17 cellular contexts compared by ENCODE assay signal in genomic region chr2:11998626-11999378, GRCh38.
A peak's percentile ranks its signal among the peaks of the same experiment; 100 is the strongest.
DNase-seq lines count a peak whose midpoint lies in the region; ATAC-seq and TF ChIP-seq lines count a peak whose summit lies in the region.
"Had no signal": no experiment of that assay in that cellular context is flagged by ENCODE, and none has a peak within 500 bp of the region (broad histone marks: within the 10 kb centered on the region; RNA-seq: fewer than 3 reads in every experiment).

No MANE protein-coding gene starts in this region.

- H3K4me1 Mint-ChIP-seq in MCF 10A (ENCODE audit: insufficient read depth, unreplicated experiment) = peaks cover 8% of the 10 kb centered on the region
- H3K4me1 Mint-ChIP-seq in activated B cell treated with CpG ODN at 0.5 μM for 24 hours = peaks cover 21% of the 10 kb centered on the region
- peaks cover 4% of the 10 kb centered on the region for H3K4me1 Mint-ChIP-seq in progenitor cell of endocrine pancreas (ENCODE audit: low read depth)

- H3K4me1 ChIP-seq in breast epithelium = no peaks in the 10 kb centered on the region
- H3K4me1 ChIP-seq: Peyer's patch, transverse colon had no signal

- peaks cover 8% of the 10 kb centered on the region for H3K9me3 Mint-ChIP-seq in MCF 10A (ENCODE audit: unreplicated experiment)
- peaks cover 5% of the 10 kb centered on the region for H3K9me3 Mint-ChIP-seq in activated B cell treated with CpG ODN at 0.5 μM for 24 hours
- no peaks in the 10 kb centered on the region for H3K9me3 Mint-ChIP-seq in progenitor cell of endocrine pancreas (ENCODE audit: low read depth)

- POLR2A ChIA-PET in MCF 10A (lab: Yijun Ruan, JAX) = interaction anchor here (0.6 to 0.8 kb wide), 2 partner anchors 17 to 965 kb away, joined by 3 read pairs; no protein-coding TSS in a partner anchor
- POLR2A ChIA-PET in activated B cell treated with CpG ODN at 0.5 μM for 24 hours (lab: Charles Lee) = interaction anchor here (0.7 kb wide), 1 partner anchor 143 kb away, joined by 3 read pairs; no protein-coding TSS in a partner anchor

- H3K27ac Mint-ChIP-seq in MCF 10A (ENCODE audit: low read depth, unreplicated experiment) = peak overlapping the region; percentile 12
- no peak overlapping the region for H3K27ac Mint-ChIP-seq in activated B cell treated with CpG ODN at 0.5 μM for 24 hours
- H3K27ac Mint-ChIP-seq in progenitor cell of endocrine pancreas = no peak overlapping the region
- H3K27ac Mint-ChIP-seq: natural killer cell had no signal

- H3K36me3 Mint-ChIP-seq in MCF 10A (ENCODE audit: insufficient read depth, unreplicated experiment) (no peaks in the 10 kb centered on the region), activated B cell treated with CpG ODN at 0.5 μM for 24 hours (ENCODE audit: low read depth) (no peaks in the 10 kb centered on the region), progenitor cell of endocrine pancreas (ENCODE audit: insufficient read depth) (no peaks in the 10 kb centered on the region)

- ATAC-seq in HG03159 (IDR thresholded peaks at IDR 0.05; ENCODE audit: unreplicated experiment) (peak; percentile 50), activated B cell treated with CpG ODN at 0.5 μM for 24 hours (ENCODE audit: low read depth) (peak; percentile 45), GM18870 (IDR thresholded peaks at IDR 0.05; ENCODE audit: unreplicated experiment) (no peak), GM19324 (IDR thresholded peaks at IDR 0.05; ENCODE audit: low FRiP score, unreplicated experiment) (no peak)
- ATAC-seq: foreskin keratinocyte had no signal

- no peaks in the 10 kb centered on the region for H3K27me3 Mint-ChIP-seq in MCF 10A (ENCODE audit: insufficient read depth, unreplicated experiment)
- no peaks in the 10 kb centered on the region for H3K27me3 Mint-ChIP-seq in activated B cell treated with CpG ODN at 0.5 μM for 24 hours
- peaks cover 3% of the 10 kb centered on the region for H3K27me3 Mint-ChIP-seq in progenitor cell of endocrine pancreas

- no peak for TF ChIP-seq POLR2A in breast epithelium (IDR thresholded peaks at IDR 0.05)

- TF ChIP-seq CTCF in MCF 10A (IDR thresholded peaks at IDR 0.05; ENCODE audit: unreplicated experiment) = no peak
- TF ChIP-seq CTCF in breast epithelium (IDR thresholded peaks at IDR 0.05) = no peak
- no peak for TF ChIP-seq CTCF in activated B cell treated with CpG ODN at 0.5 μM for 24 hours (IDR thresholded peaks at IDR 0.05)
- no peak for TF ChIP-seq CTCF in progenitor cell of endocrine pancreas (IDR thresholded peaks at IDR 0.05; ENCODE audit: unreplicated experiment)

- BruUV-seq in MCF 10A (replicated peaks; lab: Mats Ljungman, UMichigan) = no TSS peak

- H3K27ac ChIP-seq in breast epithelium = no peak overlapping the region
- H3K27ac ChIP-seq: foreskin keratinocyte, Peyer's patch, transverse colon had no signal

- no peaks in the 10 kb centered on the region for H3K27me3 ChIP-seq in breast epithelium
- H3K27me3 ChIP-seq: foreskin keratinocyte, Peyer's patch, transverse colon had no signal

- H3K36me3 ChIP-seq in breast epithelium = no peaks in the 10 kb centered on the region
- H3K36me3 ChIP-seq: Peyer's patch, transverse colon had no signal

- H3K4me3 ChIP-seq in breast epithelium = no peak overlapping the region
- H3K4me3 ChIP-seq: Peyer's patch, transverse colon had no signal

- intact Hi-C loops in MCF 10A (cut with micrococcal nuclease) = no loop called here
- intact Hi-C loops in breast epithelium (cut with DNase I; ENCODE audit: low total_unique reads) = no loop called here
- intact Hi-C loops in activated B cell treated with CpG ODN at 0.5 μM for 24 hours (cut with micrococcal nuclease) = no loop called here

- CTCF ChIA-PET in MCF 10A (lab: Yijun Ruan, JAX) = interaction anchor here (0.7 kb wide), 2 partner anchors 25 to 933 kb away, joined by 3 to 4 read pairs; no protein-coding TSS in a partner anchor
- CTCF ChIA-PET in activated B cell treated with CpG ODN at 0.5 μM for 24 hours (lab: Charles Lee) = no interaction called here

- DNase-seq in MCF 10A (ENCODE audit: unreplicated experiment) = no peak
- DNase-seq in breast epithelium (ENCODE audit: low spot score in 2 of 2) = no peak
- no peak for DNase-seq in activated B cell treated with CpG ODN at 0.5 μM for 24 hours
- DNase-seq in progenitor cell of endocrine pancreas (ENCODE audit: low spot score, unreplicated experiment) = no peak
- DNase-seq in DMS 273 (lab: John Stamatoyannopoulos, UW; ENCODE audit: unreplicated experiment) = no peak
- DNase-seq: 8988T; activated CD8-positive, alpha-beta memory T cell treated with anti-CD3 and anti-CD28 coated beads, Interleukin-2, amount 50 U/mL, for 48 hours; amygdala; kidney glomerular epithelial cell; natural killer cell; NCI-H1092; Peyer's patch; transverse colon had no signal

- H3K4me3 Mint-ChIP-seq in MCF 10A (ENCODE audit: unreplicated experiment) (no peak overlapping the region), activated B cell treated with CpG ODN at 0.5 μM for 24 hours (no peak overlapping the region), progenitor cell of endocrine pancreas (ENCODE audit: low read depth) (no peak overlapping the region)
- H3K4me3 Mint-ChIP-seq: natural killer cell had no signal

- no peaks in the 10 kb centered on the region for H3K9me3 ChIP-seq in breast epithelium
- H3K9me3 ChIP-seq: Peyer's patch, transverse colon had no signal

Comparison
In these comparisons a context has a peak if more than half of its experiments do, and no peak if none do; other contexts are left out.
1. ATAC-seq: peak in HG03159 (single experiment) and activated B cell treated with CpG ODN at 0.5 μM for 24 hours (single experiment); none in GM18870 (single experiment) and GM19324 (single experiment).